In the genomic region with DNA sequence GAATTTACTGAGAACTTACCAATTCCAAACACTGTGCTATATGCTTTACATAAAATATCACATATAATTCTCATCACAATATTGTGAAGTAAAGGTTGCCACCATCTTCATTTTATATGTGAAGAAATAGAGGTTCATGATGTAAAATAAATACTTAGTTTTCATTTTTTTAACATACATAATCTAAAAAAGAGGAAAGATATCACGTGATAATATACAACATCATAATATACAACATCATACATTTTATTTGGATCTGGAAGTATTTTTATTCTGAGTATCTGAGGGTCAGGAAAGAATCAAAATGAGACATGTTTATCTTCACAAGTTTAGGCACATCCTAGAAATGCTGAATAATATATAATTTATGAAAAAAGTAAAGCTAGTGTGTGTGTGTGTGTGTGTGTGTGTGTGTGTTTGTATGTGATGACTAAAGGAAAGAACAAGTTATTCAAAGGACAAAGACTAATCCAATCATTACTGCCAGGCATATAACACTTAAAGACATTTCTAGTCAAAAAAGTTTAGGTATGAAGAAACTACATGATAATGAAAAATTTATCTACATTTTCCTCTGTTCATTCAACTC, we compare ENCODE assay signal across 35 cellular contexts.
"Had no signal": no experiment of that assay in that cellular context is flagged by ENCODE, and none has a peak within 500 bp of the region (broad histone marks: within the 10 kb centered on the region; RNA-seq: fewer than 3 reads in every experiment).

No MANE protein-coding gene starts in this region.

- H3K27ac ChIP-seq: adrenal gland, body of pancreas, brain microvascular endothelial cell, breast epithelium, cardiac muscle cell, VCaP had no signal

- H3K27me3 ChIP-seq: adrenal gland, body of pancreas, brain microvascular endothelial cell, breast epithelium, cardiac muscle cell had no signal

- ATAC-seq: activated CD8-positive, alpha-beta T cell treated with anti-CD3 and anti-CD28 coated beads for 36 hours; activated naive CD4-positive, alpha-beta T cell treated with anti-CD3 and anti-CD28 coated beads, Interleukin-2, amount 50 U/mL, for 72 hours; activated T-cell treated with anti-CD3 and anti-CD28 coated beads, Interleukin-2, amount 50 U/mL, for 4 hours; activated T-cell treated with anti-CD3 and anti-CD28 coated beads, Interleukin-2, amount 50 U/mL, for 72 hours; activated T-helper 17 cell treated with anti-CD3 and anti-CD28 coated beads, Interleukin-2, amount 50 U/mL, for 72 hours; body of pancreas had no signal

- H3K4me1 ChIP-seq: adrenal gland, body of pancreas, breast epithelium had no signal

- H3K9me3 ChIP-seq: adrenal gland, body of pancreas had no signal

- DNase-seq: activated B cell treated with CpG ODN at 0.5 μM for 24 hours; activated CD4-positive, alpha-beta memory T cell treated with anti-CD3 and anti-CD28 coated beads for 36 hours; activated CD4-positive, alpha-beta T cell treated with anti-CD3 and anti-CD28 coated beads for 4 hours; activated CD4-positive, alpha-beta T cell treated with anti-CD3 and anti-CD28 coated beads, Interleukin-2, amount 10 ng/mL, durations not matched to agents 24 days and 14 days; activated CD4-positive, alpha-beta T cell treated with anti-CD3 and anti-CD28 coated beads, Interleukin-2, amount 50 U/mL, for 1 hour; activated CD4-positive, alpha-beta T cell treated with anti-CD3 and anti-CD28 coated beads, Interleukin-2, amount 50 U/mL, for 4 hours; activated CD4-positive, CD25-positive, alpha-beta regulatory T cell treated with anti-CD3 and anti-CD28 coated beads, Interleukin-2, amount 50 U/mL, for 72 hours; activated CD8-positive, alpha-beta memory T cell treated with anti-CD3 and anti-CD28 coated beads, Interleukin-2, amount 50 U/mL, for 4 hours; activated CD8-positive, alpha-beta T cell treated with anti-CD3 and anti-CD28 coated beads for 36 hours; activated effector memory CD4-positive, alpha-beta T cell treated with anti-CD3 and anti-CD28 coated beads, Interleukin-2, amount 50 U/mL, for 16 hours; activated gamma-delta T cell treated with Interleukin-2 at 50 U/mL for 16 hours; activated naive CD4-positive, alpha-beta T cell; activated naive CD4-positive, alpha-beta T cell treated with anti-CD3 and anti-CD28 coated beads for 36 hours; activated naive CD4-positive, alpha-beta T cell treated with anti-CD3 and anti-CD28 coated beads, Interleukin-2, amount 50 U/mL, for 16 hours; activated naive CD8-positive, alpha-beta T cell treated with anti-CD3 and anti-CD28 coated beads for 36 hours; activated T-cell treated with anti-CD3 and anti-CD28 coated beads for 4 hours; activated T-cell treated with anti-CD3 and anti-CD28 coated beads, Interleukin-2, amount 50 U/mL, for 1 hour; activated T-cell treated with anti-CD3 and anti-CD28 coated beads, Interleukin-2, amount 50 U/mL, for 4 hours; activated T-cell treated with anti-CD3 and anti-CD28 coated beads, Interleukin-2, amount 50 U/mL, for 72 hours; adrenal gland; amniotic stem cell; aorta; body of pancreas; brain microvascular endothelial cell; caudate nucleus; cerebellar nuclear complex; T-helper 1 cell; T-helper 2 cell; T-helper 9 cell had no signal

- H3K4me3 ChIP-seq: adrenal gland, body of pancreas, breast epithelium, cardiac muscle cell had no signal

- H3K36me3 ChIP-seq: adrenal gland, brain microvascular endothelial cell, breast epithelium, cardiac muscle cell had no signal

- FAIRE-seq: astrocyte had no signal
